In the genomic region with DNA sequence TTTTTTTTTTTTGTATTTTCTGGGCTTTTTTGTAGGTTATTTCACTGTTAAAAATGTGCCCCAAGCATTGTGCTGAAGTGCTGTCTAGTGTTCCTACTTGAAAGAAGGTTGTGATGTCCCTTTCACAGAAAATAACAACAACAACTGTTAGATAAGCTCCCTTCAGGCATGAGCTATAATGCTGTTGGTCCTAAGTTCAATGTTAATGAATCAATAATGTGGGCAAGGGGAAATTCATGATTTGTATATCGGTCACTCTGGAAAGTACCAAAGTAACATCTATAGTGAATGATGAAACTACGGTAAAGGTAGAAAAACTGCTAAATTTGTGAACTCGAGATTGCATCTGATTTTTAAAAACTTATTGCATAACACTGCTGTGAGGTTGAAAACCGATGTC, we compare ENCODE assay signal across 1 cellular context.
TF ChIP-seq lines count a peak whose summit lies in the region.

No MANE protein-coding gene starts in this region.

TF ChIP-seq in K562, 482 proteins besides CTCF, POLR2A, EP300 and RAD21 (continued from another document):
- TF ChIP-seq, protein P1, sequence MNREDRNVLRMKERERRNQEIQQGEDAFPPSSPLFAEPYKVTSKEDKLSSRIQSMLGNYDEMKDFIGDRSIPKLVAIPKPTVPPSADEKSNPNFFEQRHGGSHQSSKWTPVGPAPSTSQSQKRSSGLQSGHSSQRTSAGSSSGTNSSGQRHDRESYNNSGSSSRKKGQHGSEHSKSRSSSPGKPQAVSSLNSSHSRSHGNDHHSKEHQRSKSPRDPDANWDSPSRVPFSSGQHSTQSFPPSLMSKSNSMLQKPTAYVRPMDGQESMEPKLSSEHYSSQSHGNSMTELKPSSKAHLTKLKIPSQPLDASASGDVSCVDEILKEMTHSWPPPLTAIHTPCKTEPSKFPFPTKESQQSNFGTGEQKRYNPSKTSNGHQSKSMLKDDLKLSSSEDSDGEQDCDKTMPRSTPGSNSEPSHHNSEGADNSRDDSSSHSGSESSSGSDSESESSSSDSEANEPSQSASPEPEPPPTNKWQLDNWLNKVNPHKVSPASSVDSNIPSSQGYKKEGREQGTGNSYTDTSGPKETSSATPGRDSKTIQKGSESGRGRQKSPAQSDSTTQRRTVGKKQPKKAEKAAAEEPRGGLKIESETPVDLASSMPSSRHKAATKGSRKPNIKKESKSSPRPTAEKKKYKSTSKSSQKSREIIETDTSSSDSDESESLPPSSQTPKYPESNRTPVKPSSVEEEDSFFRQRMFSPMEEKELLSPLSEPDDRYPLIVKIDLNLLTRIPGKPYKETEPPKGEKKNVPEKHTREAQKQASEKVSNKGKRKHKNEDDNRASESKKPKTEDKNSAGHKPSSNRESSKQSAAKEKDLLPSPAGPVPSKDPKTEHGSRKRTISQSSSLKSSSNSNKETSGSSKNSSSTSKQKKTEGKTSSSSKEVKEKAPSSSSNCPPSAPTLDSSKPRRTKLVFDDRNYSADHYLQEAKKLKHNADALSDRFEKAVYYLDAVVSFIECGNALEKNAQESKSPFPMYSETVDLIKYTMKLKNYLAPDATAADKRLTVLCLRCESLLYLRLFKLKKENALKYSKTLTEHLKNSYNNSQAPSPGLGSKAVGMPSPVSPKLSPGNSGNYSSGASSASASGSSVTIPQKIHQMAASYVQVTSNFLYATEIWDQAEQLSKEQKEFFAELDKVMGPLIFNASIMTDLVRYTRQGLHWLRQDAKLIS (CRISPR knock-in tag; IDR thresholded peaks at IDR 0.05), result no peak
- no peak for TF ChIP-seq RBM15 (IDR thresholded peaks at IDR 0.05; ENCODE audit: insufficient read depth, low read length)
TF ChIP-seq in K562: peak in this region for 1.
